In genomic region chr15:40325188-40325587, GRCh38 we compare ENCODE assay signal across 1 cellular context.
TF ChIP-seq lines count a peak whose summit lies in the region.

No MANE protein-coding gene starts in this region.

TF ChIP-seq in endothelial cell of umbilical vein, 7 proteins besides CTCF, POLR2A, EP300 and RAD21:
- TF ChIP-seq MAX (IDR thresholded peaks at IDR 0.05; ENCODE audit: insufficient read depth, insufficient read length) = no peak
- no peak for TF ChIP-seq GATA2 (IDR thresholded peaks at IDR 0.05; ENCODE audit: insufficient read depth, insufficient read length, low read depth, low read length)
- no peak for TF ChIP-seq FOS (IDR thresholded peaks at IDR 0.05; ENCODE audit: borderline replicate concordance, insufficient read depth, low read length)
